Comparison of ENCODE assay signal across 22 cellular contexts in the genomic region with DNA sequence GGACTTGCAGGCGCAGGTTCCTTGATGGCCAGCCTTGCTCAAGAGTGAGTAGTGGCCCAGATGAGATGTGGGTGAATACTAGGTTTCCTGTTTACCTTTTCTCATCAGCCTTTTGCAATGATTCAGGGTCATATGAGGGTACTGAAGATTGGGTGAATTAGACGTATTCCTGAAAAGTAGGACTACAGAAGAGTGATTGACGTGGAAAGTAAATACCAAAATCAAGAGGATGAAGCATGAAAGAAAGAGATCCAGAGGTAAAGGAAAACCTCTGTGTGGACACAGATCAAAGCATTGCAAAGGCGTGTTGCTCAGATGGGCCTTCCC. TPM values are rescaled to one million over a fixed set of nuclear protein-coding genes. Genes with fewer than 3 reads are reported as not detected.
DNase-seq lines count a peak whose midpoint lies in the region; ATAC-seq and TF ChIP-seq lines count a peak whose summit lies in the region.
"Had no signal": no experiment of that assay in that cellular context is flagged by ENCODE, and none has a peak within 500 bp of the region (broad histone marks: within the 10 kb centered on the region; RNA-seq: fewer than 3 reads in every experiment).

No MANE protein-coding gene starts in this region.

- H4K91ac ChIP-seq in mesenchymal stem cell (ENCODE audit: low read length), result no peak overlapping the region

- TF ChIP-seq CTCF in mammary epithelial cell (conservative IDR thresholded peaks at IDR 0.05 in 1 of 2, IDR thresholded peaks at IDR 0.05 in 1 of 2; ENCODE audit: extremely low read depth in 1 of 2, insufficient read depth in 1 of 2, low read depth in 1 of 2, low read length in 2 of 2), result no peak
- no peak for TF ChIP-seq CTCF in breast epithelium (IDR thresholded peaks at IDR 0.05)
- TF ChIP-seq CTCF in body of pancreas (IDR thresholded peaks at IDR 0.05), result no peak
- no peak for TF ChIP-seq CTCF in RWPE1 (conservative IDR thresholded peaks at IDR 0.05; ENCODE audit: low read depth)
- no peak for TF ChIP-seq CTCF in foreskin fibroblast (IDR thresholded peaks at IDR 0.05; ENCODE audit: low read depth, low read length)

- no peak overlapping the region for H3K4me3 Mint-ChIP-seq in activated T-helper 1 cell treated with anti-CD3 and anti-CD28 coated beads, Interleukin-12 subunit alpha, Interleukin-12 subunit beta, Interleukin-2, Interleukin-4 antibody, amounts not matched to agents 30 ng/mL and 10 ng/mL and 1 ng/mL, durations not matched to agents 14 hours and 24 hours and 36 hours
- H3K4me3 Mint-ChIP-seq: activated naive CD8-positive, alpha-beta T cell treated with anti-CD3 and anti-CD28 coated beads for 36 hours; B cell; nephron; T-helper 1 cell treated with Interleukin-12 subunit alpha and Interleukin-12 subunit beta and Interleukin-4 antibody, amounts not matched to agents 30 μg/mL and 1 μg/mL, for 36 hours had no signal

- H2AK5ac ChIP-seq in mesenchymal stem cell (ENCODE audit: low read length, severe bottlenecking), result no peak overlapping the region
- H2AK5ac ChIP-seq in mesendoderm (ENCODE audit: low read length), result no peak overlapping the region

- H4K20me1 ChIP-seq in mammary epithelial cell (ENCODE audit: insufficient read depth, low read length), result no peaks in the 10 kb centered on the region

- in situ Hi-C loops in mammary epithelial cell (cut with MboI; ENCODE audit: low sequenced_read_pairs in 2 of 2), result no loop called here

- no peak for TF ChIP-seq POLR2A in breast epithelium (IDR thresholded peaks at IDR 0.05)
- no peak for TF ChIP-seq POLR2A in body of pancreas (IDR thresholded peaks at IDR 0.05)

- H3K4ac ChIP-seq in mesenchymal stem cell (ENCODE audit: low read depth in 1 of 2, low read length in 2 of 2), result peak overlapping the region; percentile 40 to 67
- H3K4ac ChIP-seq in mesendoderm (ENCODE audit: low read depth, low read length), result no peak overlapping the region

- H3K9me3 Mint-ChIP-seq in activated T-helper 1 cell treated with anti-CD3 and anti-CD28 coated beads, Interleukin-12 subunit alpha, Interleukin-12 subunit beta, Interleukin-2, Interleukin-4 antibody, amounts not matched to agents 30 ng/mL and 10 ng/mL and 1 ng/mL, durations not matched to agents 14 hours and 24 hours and 36 hours, result no peaks in the 10 kb centered on the region
- H3K9me3 Mint-ChIP-seq: activated naive CD8-positive, alpha-beta T cell treated with anti-CD3 and anti-CD28 coated beads for 36 hours; nephron; T-helper 1 cell treated with Interleukin-12 subunit alpha and Interleukin-12 subunit beta and Interleukin-4 antibody, amounts not matched to agents 30 μg/mL and 1 μg/mL, for 36 hours had no signal

- H4K5ac ChIP-seq in mesendoderm (ENCODE audit: low read length), result no peak overlapping the region

- peaks cover 2% of the 10 kb centered on the region for H3K27me3 Mint-ChIP-seq in activated T-helper 1 cell treated with anti-CD3 and anti-CD28 coated beads, Interleukin-12 subunit alpha, Interleukin-12 subunit beta, Interleukin-2, Interleukin-4 antibody, amounts not matched to agents 30 ng/mL and 10 ng/mL and 1 ng/mL, durations not matched to agents 14 hours and 24 hours and 36 hours (ENCODE audit: insufficient read depth)
- H3K27me3 Mint-ChIP-seq: activated naive CD8-positive, alpha-beta T cell treated with anti-CD3 and anti-CD28 coated beads for 36 hours; B cell had no signal

- H3K4me1 ChIP-seq in mammary epithelial cell (ENCODE audit: insufficient read depth, low read length) (peaks cover 22% of the 10 kb centered on the region), breast epithelium (peaks cover 0 to 11% of the 10 kb centered on the region in 2 donors), body of pancreas (peaks cover 44% of the 10 kb centered on the region), mesenchymal stem cell (ENCODE audit: control insufficient read depth, insufficient read depth, low read depth, low read length) (no peaks in the 10 kb centered on the region), mesendoderm (ENCODE audit: control insufficient read depth, low read depth, low read length) (peaks cover 10% of the 10 kb centered on the region)
- H3K4me1 ChIP-seq: colonic mucosa, prostate gland had no signal

- no peak overlapping the region for H3K14ac ChIP-seq in mesenchymal stem cell (ENCODE audit: low read length in 2 of 2)

- no TSS peak for BruUV-seq in mammary epithelial cell (replicated peaks; lab: Mats Ljungman, UMichigan)

- H3K27ac ChIP-seq in mammary epithelial cell (ENCODE audit: insufficient read depth, low read depth, low read length) (no peak overlapping the region), breast epithelium (no peak overlapping the region), body of pancreas (peak overlapping the region; percentile 2 to 58 (median 51)), mesenchymal stem cell (ENCODE audit: low read length, poor library complexity, severe bottlenecking) (no peak overlapping the region), RWPE1 (no peak overlapping the region), mesendoderm (ENCODE audit: low read depth, low read length) (no peak overlapping the region)
- H3K27ac ChIP-seq: colonic mucosa, GM23248 had no signal

- H2BK5ac ChIP-seq in mesenchymal stem cell (ENCODE audit: low read depth, low read length, poor library complexity, severe bottlenecking) (no peak overlapping the region), mesendoderm (ENCODE audit: low read length) (no peak overlapping the region)

- H3K4me3 ChIP-seq in mammary epithelial cell (replicated peaks in 1 of 3; ENCODE audit: insufficient read depth in 1 of 3, low read depth in 2 of 3, low read length in 3 of 3) (no peak overlapping the region), breast epithelium (no peak overlapping the region), body of pancreas (no peak overlapping the region), mesenchymal stem cell (ENCODE audit: insufficient read depth in 1 of 2, low read depth in 1 of 2, low read length in 2 of 2) (no peak overlapping the region), foreskin fibroblast (ENCODE audit: low read depth in 1 of 2, low read length in 2 of 2) (no peak overlapping the region), mesendoderm (ENCODE audit: low read length) (no peak overlapping the region)
- H3K4me3 ChIP-seq: colonic mucosa, GM23248, prostate gland, suprapubic skin had no signal

- H2BK120ac ChIP-seq in mesenchymal stem cell (ENCODE audit: low read depth, low read length) (no peak overlapping the region), mesendoderm (ENCODE audit: low read depth, low read length) (no peak overlapping the region)

- no peak for ATAC-seq in body of pancreas

- H3K18ac ChIP-seq in mesenchymal stem cell (ENCODE audit: low read depth in 1 of 2, low read length in 2 of 2) (peak overlapping the region in 1 of 2 experiments; percentile 55), mesendoderm (ENCODE audit: low read length) (no peak overlapping the region)

- intact Hi-C loops in mammary epithelial cell (cut with micrococcal nuclease), result loop anchor here (2.0 to 5.0 kb wide), 2 partner anchors 39 to 43 kb away; no protein-coding TSS in a partner anchor
- intact Hi-C loops in breast epithelium (cut with DNase I; ENCODE audit: low total_unique reads), result no loop called here
- intact Hi-C loops in body of pancreas (cut with DNase I), result no loop called here
- intact Hi-C loops in activated T-helper 1 cell treated with anti-CD3 and anti-CD28 coated beads, Interleukin-12 subunit alpha, Interleukin-12 subunit beta, Interleukin-2, Interleukin-4 antibody, amounts not matched to agents 30 ng/mL and 10 ng/mL and 1 ng/mL, durations not matched to agents 14 hours and 24 hours and 36 hours (cut with micrococcal nuclease), result no loop called here

- H3K36me3 ChIP-seq in mammary epithelial cell (ENCODE audit: insufficient read depth, low read length), result no peaks in the 10 kb centered on the region
- H3K36me3 ChIP-seq in breast epithelium, result no peaks in the 10 kb centered on the region
- H3K36me3 ChIP-seq in body of pancreas (replicated peaks in 1 of 2; ENCODE audit: insufficient read depth in 1 of 2, low read depth in 2 of 2), result no peaks in the 10 kb centered on the region
- H3K36me3 ChIP-seq in mesenchymal stem cell (ENCODE audit: control insufficient read depth in 1 of 2, insufficient read depth in 2 of 2, low read depth in 1 of 2, low read length in 2 of 2), result peaks cover 0 to 16% of the 10 kb centered on the region in 2 experiments
- no peaks in the 10 kb centered on the region for H3K36me3 ChIP-seq in mesendoderm (ENCODE audit: control insufficient read depth, insufficient read depth, low read length)
- H3K36me3 ChIP-seq: colonic mucosa, prostate gland had no signal

- H3K9ac ChIP-seq in mammary epithelial cell (ENCODE audit: insufficient read depth, low read length), result no peak overlapping the region
- H3K9ac ChIP-seq in mesenchymal stem cell (ENCODE audit: low read length), result no peak overlapping the region
- H3K9ac ChIP-seq in mesendoderm (ENCODE audit: low read length), result no peak overlapping the region
- H3K9ac ChIP-seq: GM23248 had no signal

- peak overlapping the region in 1 of 2 experiments; percentile 13 for H2BK12ac ChIP-seq in mesenchymal stem cell (ENCODE audit: low read length in 2 of 2)

- no peak overlapping the region for H3K27ac Mint-ChIP-seq in activated T-helper 1 cell treated with anti-CD3 and anti-CD28 coated beads, Interleukin-12 subunit alpha, Interleukin-12 subunit beta, Interleukin-2, Interleukin-4 antibody, amounts not matched to agents 30 ng/mL and 10 ng/mL and 1 ng/mL, durations not matched to agents 14 hours and 24 hours and 36 hours
- H3K27ac Mint-ChIP-seq: activated naive CD8-positive, alpha-beta T cell treated with anti-CD3 and anti-CD28 coated beads for 36 hours; B cell; nephron; T-helper 1 cell treated with Interleukin-12 subunit alpha and Interleukin-12 subunit beta and Interleukin-4 antibody, amounts not matched to agents 30 μg/mL and 1 μg/mL, for 36 hours had no signal

- no peaks in the 10 kb centered on the region for H3K4me1 Mint-ChIP-seq in activated T-helper 1 cell treated with anti-CD3 and anti-CD28 coated beads, Interleukin-12 subunit alpha, Interleukin-12 subunit beta, Interleukin-2, Interleukin-4 antibody, amounts not matched to agents 30 ng/mL and 10 ng/mL and 1 ng/mL, durations not matched to agents 14 hours and 24 hours and 36 hours (ENCODE audit: low read depth)
- H3K4me1 Mint-ChIP-seq: activated naive CD8-positive, alpha-beta T cell treated with anti-CD3 and anti-CD28 coated beads for 36 hours; B cell; nephron had no signal

- H3K79me1 ChIP-seq in mesenchymal stem cell (replicated peaks; ENCODE audit: low read length, poor library complexity, severe bottlenecking), result no peaks in the 10 kb centered on the region
- H3K79me1 ChIP-seq in mesendoderm (ENCODE audit: low read length), result no peaks in the 10 kb centered on the region

- H4K8ac ChIP-seq in mesenchymal stem cell (ENCODE audit: low read length) (no peak overlapping the region), mesendoderm (ENCODE audit: low read depth, low read length) (no peak overlapping the region)

- WGBS in mammary epithelial cell (ENCODE audit: low coverage, missing lambda C conversion rate), result 91% methylated on average over 4 of the region's 4 CpGs
- WGBS in body of pancreas, 2 donors, result 78 to 80% methylated on average over 4 of the region's 4 CpGs
- 93% methylated on average over 4 of the region's 4 CpGs for WGBS in mesenchymal stem cell
- no CpG with 5 or more reads among the region's 4 CpGs for WGBS in mesendoderm (ENCODE audit: extremely low coverage, insufficient coverage, low lambda C conversion rate)

- dilution Hi-C loops in mammary epithelial cell (cut with HindIII; ENCODE audit: low sequenced_read_pairs), result no loop called here

- no peaks in the 10 kb centered on the region for H3K79me2 ChIP-seq in mammary epithelial cell (ENCODE audit: insufficient read depth, low read length)
- peaks cover 2% of the 10 kb centered on the region for H3K79me2 ChIP-seq in mesendoderm (ENCODE audit: control insufficient read depth, insufficient read depth, low read length)

- H3K4me2 ChIP-seq in mammary epithelial cell (ENCODE audit: insufficient read depth, low read depth, low read length), result no peak overlapping the region
- H3K4me2 ChIP-seq in mesenchymal stem cell (ENCODE audit: low read length, poor library complexity, severe bottlenecking), result no peak overlapping the region
- no peak overlapping the region for H3K4me2 ChIP-seq in mesendoderm (ENCODE audit: low read length)

- H3K9me3 ChIP-seq in mammary epithelial cell (replicated peaks; ENCODE audit: insufficient read depth, low read length) (no peaks in the 10 kb centered on the region), breast epithelium (no peaks in the 10 kb centered on the region), body of pancreas (no peaks in the 10 kb centered on the region), mesenchymal stem cell (ENCODE audit: control insufficient read depth, low read length) (no peaks in the 10 kb centered on the region)
- H3K9me3 ChIP-seq: colonic mucosa, prostate gland, suprapubic skin had no signal

- no peaks in the 10 kb centered on the region for H3K36me3 Mint-ChIP-seq in activated T-helper 1 cell treated with anti-CD3 and anti-CD28 coated beads, Interleukin-12 subunit alpha, Interleukin-12 subunit beta, Interleukin-2, Interleukin-4 antibody, amounts not matched to agents 30 ng/mL and 10 ng/mL and 1 ng/mL, durations not matched to agents 14 hours and 24 hours and 36 hours (ENCODE audit: low read depth)

- H2BK15ac ChIP-seq in mesenchymal stem cell (ENCODE audit: low read depth, poor library complexity, severe bottlenecking) (no peak overlapping the region), mesendoderm (replicated peaks; ENCODE audit: low read depth) (no peak overlapping the region)

- H3K56ac ChIP-seq in mesendoderm (ENCODE audit: low read length), result no peak overlapping the region

- DNase-seq in mammary epithelial cell (peak; percentile 33), breast epithelium (ENCODE audit: low spot score in 2 of 2) (no peak), body of pancreas (no peak), mesenchymal stem cell (peak; percentile 33), RWPE1 (ENCODE audit: low spot score) (no peak), foreskin fibroblast (no peak), mesendoderm (no peak)
- no peak for DNase-seq in activated T-helper 1 cell treated with anti-CD3 and anti-CD28 coated beads, Interleukin-12 subunit alpha, Interleukin-12 subunit beta, Interleukin-2, Interleukin-4 antibody, amounts not matched to agents 30 ng/mL and 10 ng/mL and 1 ng/mL, durations not matched to agents 14 hours and 24 hours and 36 hours (ENCODE audit: low spot score)
- DNase-seq: activated CD4-positive, alpha-beta T cell treated with anti-CD3 and anti-CD28 coated beads for 48 hours; activated naive CD8-positive, alpha-beta T cell treated with anti-CD3 and anti-CD28 coated beads for 36 hours; colonic mucosa; DND-41; GM23248; kidney glomerular epithelial cell; NCI-H1105; NCI-H2029; NCI-H82 had no signal

- CTCF ChIA-PET in mammary epithelial cell (lab: Charles Lee; ENCODE audit: low non-redundant PET), result no interaction called here
- CTCF ChIA-PET in RWPE1 (lab: Yijun Ruan, JAX), result interaction anchor here (0.6 kb wide), 1 partner anchor 79 kb away, joined by 3 read pairs; no protein-coding TSS in a partner anchor

- H3K27me3 ChIP-seq in mammary epithelial cell (ENCODE audit: insufficient read depth, low read length) (no peaks in the 10 kb centered on the region), breast epithelium (no peaks in the 10 kb centered on the region), body of pancreas (no peaks in the 10 kb centered on the region), mesenchymal stem cell (ENCODE audit: control insufficient read depth in 1 of 2, insufficient read depth in 1 of 2, low read length in 2 of 2) (no peaks in the 10 kb centered on the region), mesendoderm (ENCODE audit: insufficient read depth, low read length, poor library complexity) (no peaks in the 10 kb centered on the region)
- H3K27me3 ChIP-seq: colonic mucosa, suprapubic skin had no signal

- no peak overlapping the region for H2AFZ ChIP-seq in mammary epithelial cell (ENCODE audit: low read depth, low read length)
- H2AFZ ChIP-seq in mesenchymal stem cell (ENCODE audit: low read depth, low read length), result no peak overlapping the region
- H2AFZ ChIP-seq: GM23248 had no signal

- H3K23ac ChIP-seq in mesenchymal stem cell (ENCODE audit: low read length in 2 of 2) (no peak overlapping the region), mesendoderm (ENCODE audit: low read length) (no peak overlapping the region)

- POLR2A ChIA-PET in RWPE1 (lab: Yijun Ruan, JAX; ENCODE audit: low non-redundant PET), result no interaction called here

RNA-seq across cellular contexts. Expression of a gene that starts 59.9 kb away (rescaled TPM):
- total RNA-seq in mammary epithelial cell (10 to 100 TPM; 11.3 to 17.6 TPM), breast epithelium (10 to 100 TPM in 2 of 3 donors, 1 to 10 TPM in 1; 9.8 to 32.1 (median 21.6) TPM), body of pancreas (1 to 10 TPM in 1 of 2 donors, not detected in 1; 1.3 TPM)
- polyA plus RNA-seq in mammary epithelial cell, result 12.3 TPM
- polyA minus RNA-seq in mammary epithelial cell, result 23.6 TPM
- 16.5 TPM for polyA plus RNA-seq in mesenchymal stem cell (2013, experiment 1 of 2)
- polyA plus RNA-seq in mesenchymal stem cell (2013, experiment 2 of 2), result 18.1 TPM
- 2.8 and 3.0 TPM in 2 replicates for total RNA-seq in activated T-helper 1 cell treated with anti-CD3 and anti-CD28 coated beads, Interleukin-12 subunit alpha, Interleukin-12 subunit beta, Interleukin-2, Interleukin-4 antibody, amounts not matched to agents 30 ng/mL and 10 ng/mL and 1 ng/mL, durations not matched to agents 14 hours and 24 hours and 36 hours
- polyA plus RNA-seq in mesendoderm (2013, experiment 1 of 2), result 43.8 TPM
- polyA plus RNA-seq in mesendoderm (2013, experiment 2 of 2), result 44.0 TPM

Comparison
In these comparisons a context has a peak if more than half of its experiments do, and no peak if none do; other contexts are left out.
1. DNase-seq: peak in mammary epithelial cell (single experiment) and mesenchymal stem cell (single experiment); none in breast epithelium (0 of 2), body of pancreas (0 of 4), activated T-helper 1 cell treated with anti-CD3 and anti-CD28 coated beads, Interleukin-12 subunit alpha, Interleukin-12 subunit beta, Interleukin-2, Interleukin-4 antibody, amounts not matched to agents 30 ng/mL and 10 ng/mL and 1 ng/mL, durations not matched to agents 14 hours and 24 hours and 36 hours (single experiment), RWPE1 (single experiment), foreskin fibroblast (0 of 2) and mesendoderm (single experiment).
2. H3K27ac ChIP-seq: peak in body of pancreas (4 of 4); none in mammary epithelial cell (single experiment), breast epithelium (0 of 2), mesenchymal stem cell (single experiment), RWPE1 (single experiment) and mesendoderm (single experiment).